2 cellular contexts compared by ENCODE assay signal in genomic region chr5:141422742-141423291, GRCh38.
TF ChIP-seq lines count a peak whose summit lies in the region.

No MANE protein-coding gene starts in this region.

TF ChIP-seq in liver, 16 proteins besides CTCF, POLR2A, EP300 and RAD21:
- no peak for TF ChIP-seq HNF4G (IDR thresholded peaks at IDR 0.05)
- TF ChIP-seq REST (IDR thresholded peaks at IDR 0.05), result no peak
- TF ChIP-seq JUND (IDR thresholded peaks at IDR 0.05), result no peak
- no peak for TF ChIP-seq HNF4A (conservative IDR thresholded peaks at IDR 0.05)
- TF ChIP-seq YY1 (IDR thresholded peaks at IDR 0.05), result no peak
- TF ChIP-seq ZBTB33 (IDR thresholded peaks at IDR 0.05), result no peak
- TF ChIP-seq NR2F2 (IDR thresholded peaks at IDR 0.05), result no peak
- no peak for TF ChIP-seq FOXA1 (IDR thresholded peaks at IDR 0.05)
- TF ChIP-seq GABPA (IDR thresholded peaks at IDR 0.05 in 1 of 2, conservative IDR thresholded peaks at IDR 0.05 in 1 of 2), result no peak
- no peak for TF ChIP-seq SP1 (IDR thresholded peaks at IDR 0.05)
- no peak for TF ChIP-seq MAX (IDR thresholded peaks at IDR 0.05)
- no peak for TF ChIP-seq TAF1 (conservative IDR thresholded peaks at IDR 0.05)
- TF ChIP-seq FOXA2 (IDR thresholded peaks at IDR 0.05), result no peak
- TF ChIP-seq EGR1 (IDR thresholded peaks at IDR 0.05; ENCODE audit: low read depth in 2 of 2), result no peak
- TF ChIP-seq ATF3 (IDR thresholded peaks at IDR 0.05), result no peak
- TF ChIP-seq RXRA (IDR thresholded peaks at IDR 0.05), result no peak

TF ChIP-seq in HepG2, 621 proteins besides CTCF, POLR2A, EP300 and RAD21:
- no peak for TF ChIP-seq IKZF5 (CRISPR knock-in tag; IDR thresholded peaks at IDR 0.05)
- no peak for TF ChIP-seq MAZ (IDR thresholded peaks at IDR 0.05; ENCODE audit: borderline replicate concordance, low read depth, low read length)
- no peak for TF ChIP-seq MAZ (CRISPR knock-in tag; IDR thresholded peaks at IDR 0.05; ENCODE audit: low read depth)
- no peak for TF ChIP-seq PHF5A (CRISPR knock-in tag; IDR thresholded peaks at IDR 0.05; ENCODE audit: low read depth, unreplicated experiment)
- TF ChIP-seq KDM6A (CRISPR knock-in tag; IDR thresholded peaks at IDR 0.05; ENCODE audit: low read depth), result no peak
- TF ChIP-seq SMC3 (IDR thresholded peaks at IDR 0.05; ENCODE audit: low read length), result no peak
